ENCODE assay signal across 10 cellular contexts in genomic region chr6:127518212-127518709, GRCh38. TPM values are rescaled to one million over a fixed set of nuclear protein-coding genes. Genes with fewer than 3 reads are reported as not detected.
DNase-seq lines count a peak whose midpoint lies in the region; ATAC-seq and TF ChIP-seq lines count a peak whose summit lies in the region.
"Had no signal": no experiment of that assay in that cellular context is flagged by ENCODE, and none has a peak within 500 bp of the region (broad histone marks: within the 10 kb centered on the region; RNA-seq: fewer than 3 reads in every experiment).

No MANE protein-coding gene starts in this region.

- POLR2A ChIA-PET in Caco-2 (lab: Charles Lee) = no interaction called here

- H3K36me3 ChIP-seq in left ventricle myocardium inferior = no peaks in the 10 kb centered on the region
- H3K36me3 ChIP-seq in tibial nerve = no peaks in the 10 kb centered on the region
- no peaks in the 10 kb centered on the region for H3K36me3 ChIP-seq in Caco-2 (ENCODE audit: control insufficient read depth, insufficient read depth, low read length)

- TF ChIP-seq POLR2A in tibial nerve (IDR thresholded peaks at IDR 0.05) = no peak

- TF ChIP-seq CTCF in left ventricle myocardium inferior (IDR thresholded peaks at IDR 0.05; ENCODE audit: borderline replicate concordance) (no peak), tibial nerve (IDR thresholded peaks at IDR 0.05) (no peak), Caco-2 (IDR thresholded peaks at IDR 0.05; ENCODE audit: insufficient read depth in 1 of 2, low read depth in 1 of 2, low read length in 1 of 2, severe bottlenecking in 1 of 2, unreplicated experiment in 1 of 2) (no peak), foreskin fibroblast (IDR thresholded peaks at IDR 0.05; ENCODE audit: low read depth, low read length) (no peak)

- DNase-seq in left ventricle myocardium inferior (no peak), left ventricle myocardium superior (no peak), SHP77 (lab: John Stamatoyannopoulos, UW) (peak; percentile 5 to 53), foreskin melanocyte (peak; percentile 7), tibial nerve (ENCODE audit: low spot score in 2 of 2) (no peak), Caco-2 (no peak), foreskin fibroblast (no peak)
- DNase-seq in stimulated activated naive CD8-positive, alpha-beta T cell treated with anti-CD3 and anti-CD28 coated beads, Interleukin-15, amount 100 ng/mL, for 72 hours = no peak

- WGBS in tibial nerve, 2 donors = 13 to 16% methylated on average over 10 of the region's 10 CpGs

- peak overlapping the region; percentile 33 for H3K27ac ChIP-seq in left ventricle myocardium inferior (replicated peaks)
- no peak overlapping the region for H3K27ac ChIP-seq in tibial nerve
- H3K27ac ChIP-seq: RWPE1 had no signal

- H3K27me3 Mint-ChIP-seq in stimulated activated naive CD8-positive, alpha-beta T cell treated with anti-CD3 and anti-CD28 coated beads, Interleukin-15, amount 100 ng/mL, for 72 hours = peaks cover 60% of the 10 kb centered on the region
- H3K27me3 Mint-ChIP-seq in Caco-2 (ENCODE audit: insufficient read depth, unreplicated experiment) = peaks cover 19% of the 10 kb centered on the region

- H3K27me3 ChIP-seq in left ventricle myocardium inferior (ENCODE audit: low read depth) = peaks cover 100% of the 10 kb centered on the region
- peaks cover 0 to 40% of the 10 kb centered on the region in 2 donors for H3K27me3 ChIP-seq in tibial nerve
- H3K27me3 ChIP-seq in Caco-2 (replicated peaks; ENCODE audit: control insufficient read depth, insufficient read depth, low read length) = peaks cover 1% of the 10 kb centered on the region; the same call in 1 of the 2 replicates

- H3K4me3 ChIP-seq in left ventricle myocardium inferior (peak overlapping the region; percentile 56), tibial nerve (peak overlapping the region in 1 of 4 donors; percentile 31), Caco-2 (ENCODE audit: low read depth, low read length) (no peak overlapping the region), foreskin fibroblast (ENCODE audit: low read depth in 1 of 2, low read length in 2 of 2) (peak overlapping the region in 1 of 2 donors; percentile 39)

- no peak overlapping the region for H3K27ac Mint-ChIP-seq in stimulated activated naive CD8-positive, alpha-beta T cell treated with anti-CD3 and anti-CD28 coated beads, Interleukin-15, amount 100 ng/mL, for 72 hours
- H3K27ac Mint-ChIP-seq in Caco-2 (ENCODE audit: unreplicated experiment) = no peak overlapping the region

- CTCF ChIA-PET in Caco-2 (lab: Charles Lee) = no interaction called here

- BruUV-seq in Caco-2 (replicated peaks; lab: Mats Ljungman, UMichigan) = no TSS peak

- H3K4me1 ChIP-seq in left ventricle myocardium inferior (peaks cover 44% of the 10 kb centered on the region), tibial nerve (peaks cover 0 to 37% (median 13%) of the 10 kb centered on the region in 4 donors), Caco-2 (no peaks in the 10 kb centered on the region)

- ATAC-seq in left ventricle myocardium superior = no peak
- no peak for ATAC-seq in stimulated activated naive CD8-positive, alpha-beta T cell treated with anti-CD3 and anti-CD28 coated beads, Interleukin-15, amount 100 ng/mL, for 72 hours

- H3K36me3 Mint-ChIP-seq in Caco-2 (ENCODE audit: insufficient read depth, unreplicated experiment) = no peaks in the 10 kb centered on the region

- H3K4me3 Mint-ChIP-seq in stimulated activated naive CD8-positive, alpha-beta T cell treated with anti-CD3 and anti-CD28 coated beads, Interleukin-15, amount 100 ng/mL, for 72 hours = peak overlapping the region; percentile 80 to 84
- H3K4me3 Mint-ChIP-seq in Caco-2 (ENCODE audit: unreplicated experiment) = no peak overlapping the region

- TF ChIP-seq EP300 in tibial nerve (IDR thresholded peaks at IDR 0.05) = no peak

- H3K9me3 Mint-ChIP-seq in stimulated activated naive CD8-positive, alpha-beta T cell treated with anti-CD3 and anti-CD28 coated beads, Interleukin-15, amount 100 ng/mL, for 72 hours = no peaks in the 10 kb centered on the region
- no peaks in the 10 kb centered on the region for H3K9me3 Mint-ChIP-seq in Caco-2 (ENCODE audit: unreplicated experiment)

- H3K4me1 Mint-ChIP-seq in stimulated activated naive CD8-positive, alpha-beta T cell treated with anti-CD3 and anti-CD28 coated beads, Interleukin-15, amount 100 ng/mL, for 72 hours = peaks cover 41% of the 10 kb centered on the region
- H3K4me1 Mint-ChIP-seq in Caco-2 (ENCODE audit: low read depth, unreplicated experiment) = no peaks in the 10 kb centered on the region

- H3K9me3 ChIP-seq in left ventricle myocardium inferior (replicated peaks) (no peaks in the 10 kb centered on the region), tibial nerve (no peaks in the 10 kb centered on the region), Caco-2 (no peaks in the 10 kb centered on the region)

- intact Hi-C loops in left ventricle myocardium inferior (cut with micrococcal nuclease) = no loop called here
- intact Hi-C loops in left ventricle myocardium superior (cut with micrococcal nuclease) = no loop called here
- intact Hi-C loops in Caco-2 (cut with micrococcal nuclease; ENCODE audit: unreplicated experiment) = no loop called here

RNA-seq across cellular contexts. Expression of gene C6orf58, which starts 58.7 kb away (rescaled TPM):
- total RNA-seq in left ventricle myocardium inferior (not detected), left ventricle myocardium superior (not detected), tibial nerve (not detected), Caco-2 (2022) (not detected in 2 replicates)
- total RNA-seq: lung microvascular endothelial cell had no signal

RNA-seq across cellular contexts. Expression of gene KIAA0408, which starts 59.1 kb away (rescaled TPM):
- total RNA-seq in left ventricle myocardium inferior (2.2 TPM), left ventricle myocardium superior (2.4 TPM), tibial nerve (10 to 100 TPM in 3 of 4 donors, 1 to 10 TPM in 1; 8.4 to 16.5 (median 11.8) TPM), Caco-2 (2022) (not detected in 2 replicates)
- total RNA-seq: lung microvascular endothelial cell had no signal

Comparison
In these comparisons a context has a peak if more than half of its experiments do, and no peak if none do; other contexts are left out.
1. DNase-seq: peak in SHP77 (2 of 2) and foreskin melanocyte (single experiment); none in left ventricle myocardium inferior (single experiment), left ventricle myocardium superior (single experiment), stimulated activated naive CD8-positive, alpha-beta T cell treated with anti-CD3 and anti-CD28 coated beads, Interleukin-15, amount 100 ng/mL, for 72 hours (0 of 2), tibial nerve (0 of 2), Caco-2 (0 of 2) and foreskin fibroblast (0 of 2).